In genomic region chr7:95511716-95512260, GRCh38 we compare ENCODE assay signal across 9 cellular contexts. TPM values are rescaled to one million over a fixed set of nuclear protein-coding genes. Genes with fewer than 3 reads are reported as not detected.
DNase-seq lines count a peak whose midpoint lies in the region; ATAC-seq and TF ChIP-seq lines count a peak whose summit lies in the region.
"Had no signal": no experiment of that assay in that cellular context is flagged by ENCODE, and none has a peak within 500 bp of the region (broad histone marks: within the 10 kb centered on the region; RNA-seq: fewer than 3 reads in every experiment).

No MANE protein-coding gene starts in this region.

- DNase-seq in GF-D8 (lab: John Stamatoyannopoulos, UW) (peak; percentile 77), RWPE1 (ENCODE audit: low spot score) (peak; percentile 55), heart left ventricle (peak in 4 of 5 donors; percentile 50 to 59 (median 55)), psoas muscle (peak; percentile 55 to 63)
- peak; percentile 52 for DNase-seq in Jurkat, Clone E6-1 (ENCODE audit: low read depth, low spot score)
- DNase-seq in activated naive CD4-positive, alpha-beta T cell treated with anti-CD3 and anti-CD28 coated beads, Interleukin-2, amount 50 U/mL, for 72 hours (ENCODE audit: low spot score in 2 of 2) = peak in 1 of 2 donors; percentile 67
- DNase-seq in effector CD8-positive, alpha-beta T cell (lab: John Stamatoyannopoulos, UW) = no peak

- H3K9me3 ChIP-seq in heart left ventricle (no peaks in the 10 kb centered on the region), psoas muscle (no peaks in the 10 kb centered on the region)

- H3K27me3 ChIP-seq in heart left ventricle (peaks cover 0 to 6% (median 0%) of the 10 kb centered on the region in 9 donors), psoas muscle (ENCODE audit: insufficient read depth in 3 of 3, low read length in 2 of 3) (no peaks in the 10 kb centered on the region)

- TF ChIP-seq POLR2A in heart left ventricle (IDR thresholded peaks at IDR 0.05) = no peak

- no peaks in the 10 kb centered on the region for H3K36me3 Mint-ChIP-seq in activated naive CD4-positive, alpha-beta T cell treated with anti-CD3 and anti-CD28 coated beads, Interleukin-2, amount 50 U/mL, for 72 hours

- TF ChIP-seq CTCF in RWPE1 (conservative IDR thresholded peaks at IDR 0.05; ENCODE audit: low read depth) (peak; percentile 92), heart left ventricle (IDR thresholded peaks at IDR 0.05) (peak; percentile 85 to 95 (median 92)), psoas muscle (IDR thresholded peaks at IDR 0.05) (peak; percentile 92)

- H3K4me1 ChIP-seq in heart left ventricle (peaks cover 0 to 3% (median 0%) of the 10 kb centered on the region in 12 donors), psoas muscle (no peaks in the 10 kb centered on the region)

- intact Hi-C loops in heart left ventricle (cut with DNase I) (loop anchor here in 9 of 10 donors (1.0 to 5.0 kb wide), 7 partner anchors 15 to 179 kb away; no protein-coding TSS in a partner anchor), psoas muscle (cut with DNase I) (loop anchor here (1.0 to 5.0 kb wide), 2 partner anchors 176 to 364 kb away; no protein-coding TSS in a partner anchor)

- H3K36me3 ChIP-seq in heart left ventricle (no peaks in the 10 kb centered on the region), psoas muscle (ENCODE audit: insufficient read depth in 1 of 2, low read depth in 1 of 2) (peaks cover 0 to 4% of the 10 kb centered on the region in 2 donors)

- H3K27ac Mint-ChIP-seq in activated naive CD4-positive, alpha-beta T cell treated with anti-CD3 and anti-CD28 coated beads, Interleukin-2, amount 50 U/mL, for 72 hours = no peak overlapping the region

- CTCF ChIA-PET in RWPE1 (lab: Yijun Ruan, JAX) = interaction anchor here (0.6 to 3.7 kb wide), 15 partner anchors 11 to 1603 kb away, joined by 3 to 69 read pairs (median 3); no protein-coding TSS in a partner anchor

- ATAC-seq in GM21786 (IDR thresholded peaks at IDR 0.05; ENCODE audit: unreplicated experiment) (peak; percentile 87), heart left ventricle (peak; percentile 75 to 93 (median 84)), psoas muscle (peak; percentile 85 to 96 (median 92))
- ATAC-seq in activated naive CD4-positive, alpha-beta T cell treated with anti-CD3 and anti-CD28 coated beads, Interleukin-2, amount 50 U/mL, for 72 hours = peak; percentile 79 to 80

- no peaks in the 10 kb centered on the region for H3K9me3 Mint-ChIP-seq in activated naive CD4-positive, alpha-beta T cell treated with anti-CD3 and anti-CD28 coated beads, Interleukin-2, amount 50 U/mL, for 72 hours

- POLR2A ChIA-PET in RWPE1 (lab: Yijun Ruan, JAX; ENCODE audit: low non-redundant PET) = no interaction called here

- H3K27ac ChIP-seq in RWPE1 (no peak overlapping the region), heart left ventricle (no peak overlapping the region), psoas muscle (peak overlapping the region; percentile 39)
- H3K27ac ChIP-seq: skin epidermis had no signal

- WGBS in heart left ventricle, 4 donors = 18 to 39% (median 28%) methylated on average over 6 of the region's 6 CpGs
- WGBS in psoas muscle, 3 donors = 18 to 36% (median 27%) methylated on average over 6 of the region's 6 CpGs

- no peak overlapping the region for H3K4me3 ChIP-seq in Jurkat, Clone E6-1 (ENCODE audit: low read length)
- peak overlapping the region in 2 of 12 donors; percentile 12 to 20 for H3K4me3 ChIP-seq in heart left ventricle
- peak overlapping the region; percentile 35 for H3K4me3 ChIP-seq in psoas muscle
- H3K4me3 ChIP-seq: skin epidermis had no signal

RNA-seq across cellular contexts. Expression of gene ASB4, which starts 26.0 kb away (rescaled TPM):
- polyA plus RNA-seq in Jurkat, Clone E6-1 (2012; ENCODE audit: insufficient read depth, insufficient read length) = not detected
- not detected for total RNA-seq in activated naive CD4-positive, alpha-beta T cell treated with anti-CD3 and anti-CD28 coated beads, Interleukin-2, amount 50 U/mL, for 72 hours
- 10 to 100 TPM in 1 of 9 donors, 1 to 10 TPM in 8; 2.1 to 11.5 (median 3.3) TPM for total RNA-seq in heart left ventricle
- polyA plus RNA-seq in heart left ventricle = 1 to 10 TPM in 1 of 2 donors, under 1 TPM in 1; 0.18 to 1.9 TPM
- total RNA-seq in psoas muscle = 10 to 100 TPM in 3 of 4 donors, 1 to 10 TPM in 1; 7.7 to 18.8 (median 11.2) TPM
- 10 to 100 TPM in 2 of 3 donors, under 1 TPM in 1; 0.23 to 24.0 (median 10.8) TPM for polyA plus RNA-seq in psoas muscle
